30 cellular contexts compared by ENCODE assay signal in the genomic region with DNA sequence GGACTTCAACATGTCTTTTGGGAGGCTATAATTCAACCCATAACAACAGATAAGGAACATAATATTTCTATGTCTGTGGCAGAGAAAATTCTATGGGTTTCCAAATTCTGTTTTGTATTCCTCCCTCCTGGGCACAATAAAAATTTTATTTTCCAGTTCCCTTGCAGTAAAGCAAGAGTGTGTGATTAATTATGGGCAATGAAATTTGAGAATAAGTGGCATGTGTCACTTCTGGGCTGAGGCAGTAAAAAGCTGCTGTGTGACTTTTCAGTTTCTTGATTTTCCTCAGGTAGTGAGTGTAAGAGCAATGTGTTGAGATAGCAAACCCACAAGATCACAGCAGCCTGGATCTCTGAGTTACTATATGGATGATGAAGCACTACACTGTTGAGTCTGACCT.
"Had no signal": no experiment of that assay in that cellular context is flagged by ENCODE, and none has a peak within 500 bp of the region (broad histone marks: within the 10 kb centered on the region; RNA-seq: fewer than 3 reads in every experiment).

No MANE protein-coding gene starts in this region.

- H3K36me3 ChIP-seq: adrenal gland, ascending aorta, brain microvascular endothelial cell, breast epithelium, cardiac muscle cell, colonic mucosa had no signal

- H3K27ac ChIP-seq: adrenal gland, ascending aorta, body of pancreas, brain microvascular endothelial cell, breast epithelium, cardiac muscle cell, colonic mucosa had no signal

- H3K4me3 ChIP-seq: adrenal gland, ascending aorta, body of pancreas, breast epithelium, cardiac muscle cell, colonic mucosa had no signal

- H3K4me1 ChIP-seq: adrenal gland, ascending aorta, body of pancreas, breast epithelium, colonic mucosa had no signal

- H3K9me3 ChIP-seq: adrenal gland, ascending aorta, body of pancreas, colonic mucosa had no signal

- DNase-seq: activated effector memory CD4-positive, alpha-beta T cell treated with anti-CD3 and anti-CD28 coated beads, Interleukin-2, amount 50 U/mL, for 16 hours; activated effector memory CD4-positive, alpha-beta T cell treated with Interleukin-2 at 50 U/mL for 16 hours; activated gamma-delta T cell; activated gamma-delta T cell treated with Interleukin-2 at 50 U/mL for 16 hours; activated naive CD4-positive, alpha-beta T cell; activated naive CD4-positive, alpha-beta T cell treated with anti-CD3 and anti-CD28 coated beads for 36 hours; activated naive CD4-positive, alpha-beta T cell treated with anti-CD3 and anti-CD28 coated beads, Interleukin-2, amount 10 ng/mL, durations not matched to agents 7 days and 5 days; activated naive CD4-positive, alpha-beta T cell treated with anti-CD3 and anti-CD28 coated beads, Interleukin-2, amount 50 U/mL, for 16 hours; activated naive CD4-positive, alpha-beta T cell treated with Interleukin-2 at 50 U/mL for 16 hours; activated naive CD8-positive, alpha-beta T cell treated with anti-CD3 and anti-CD28 coated beads for 36 hours; activated naive CD8-positive, alpha-beta T cell treated with anti-CD3 and anti-CD28 coated beads, Interleukin-2, amount 10 ng/mL, durations not matched to agents 7 days and 5 days; activated naive CD8-positive, alpha-beta T cell treated with anti-CD3 and anti-CD28 coated beads, Interleukin-2, amount 50 U/mL, for 24 hours; activated T-cell treated with anti-CD3 and anti-CD28 coated beads, Interleukin-2, amount 50 U/mL, for 48 hours; activated T-cell treated with anti-CD3 and anti-CD28 coated beads, Interleukin-2, amount 50 U/mL, for 72 hours; adrenal gland; amniotic stem cell; amygdala; anterior cingulate cortex; aorta; body of pancreas; brain microvascular endothelial cell; caudate nucleus; central memory CD4-positive, alpha-beta T cell; cerebellar nuclear complex; colonic mucosa had no signal

- ATAC-seq: activated naive CD4-positive, alpha-beta T cell treated with anti-CD3 and anti-CD28 coated beads, Interleukin-2, amount 50 U/mL, for 72 hours; activated naive CD8-positive, alpha-beta T cell treated with anti-CD3 and anti-CD28 coated beads, Interleukin-2, amount 50 U/mL, for 24 hours; activated T-cell treated with anti-CD3 and anti-CD28 coated beads, Interleukin-2, amount 50 U/mL, for 72 hours; activated T-helper 17 cell treated with anti-CD3 and anti-CD28 coated beads, Interleukin-2, amount 50 U/mL, for 72 hours; body of pancreas had no signal
